In genomic region chr3:195542261-195542660, GRCh38 we compare ENCODE assay signal across 1 cellular context.
TF ChIP-seq lines count a peak whose summit lies in the region.

No MANE protein-coding gene starts in this region.

TF ChIP-seq in H1, 55 proteins besides CTCF, POLR2A, EP300 and RAD21 (continued from another document):
- no peak for TF ChIP-seq EZH2 (IDR thresholded peaks at IDR 0.05; ENCODE audit: low read depth, low read length, severe bottlenecking)
- TF ChIP-seq PHF8 (conservative IDR thresholded peaks at IDR 0.05; ENCODE audit: low read depth, low read length): no peak
- TF ChIP-seq TCF12 (IDR thresholded peaks at IDR 0.05; ENCODE audit: low read depth, low read length): no peak
- TF ChIP-seq FOSL1 (IDR thresholded peaks at IDR 0.05; ENCODE audit: insufficient read depth, low read depth, low read length): no peak
- no peak for TF ChIP-seq POLR2AphosphoS5 (IDR thresholded peaks at IDR 0.05; ENCODE audit: low read depth, low read length)
- TF ChIP-seq TBP (IDR thresholded peaks at IDR 0.05; ENCODE audit: low read depth, low read length): no peak
- TF ChIP-seq RFX5 (IDR thresholded peaks at IDR 0.05; ENCODE audit: borderline replicate concordance, low read depth, low read length): no peak
- no peak for TF ChIP-seq YY1 (IDR thresholded peaks at IDR 0.05; ENCODE audit: low read depth, low read length)
- TF ChIP-seq, protein P1, sequence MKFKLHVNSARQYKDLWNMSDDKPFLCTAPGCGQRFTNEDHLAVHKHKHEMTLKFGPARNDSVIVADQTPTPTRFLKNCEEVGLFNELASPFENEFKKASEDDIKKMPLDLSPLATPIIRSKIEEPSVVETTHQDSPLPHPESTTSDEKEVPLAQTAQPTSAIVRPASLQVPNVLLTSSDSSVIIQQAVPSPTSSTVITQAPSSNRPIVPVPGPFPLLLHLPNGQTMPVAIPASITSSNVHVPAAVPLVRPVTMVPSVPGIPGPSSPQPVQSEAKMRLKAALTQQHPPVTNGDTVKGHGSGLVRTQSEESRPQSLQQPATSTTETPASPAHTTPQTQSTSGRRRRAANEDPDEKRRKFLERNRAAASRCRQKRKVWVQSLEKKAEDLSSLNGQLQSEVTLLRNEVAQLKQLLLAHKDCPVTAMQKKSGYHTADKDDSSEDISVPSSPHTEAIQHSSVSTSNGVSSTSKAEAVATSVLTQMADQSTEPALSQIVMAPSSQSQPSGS (IDR thresholded peaks at IDR 0.05; ENCODE audit: low read length): no peak
